ENCODE assay signal across 8 cellular contexts in the genomic region with DNA sequence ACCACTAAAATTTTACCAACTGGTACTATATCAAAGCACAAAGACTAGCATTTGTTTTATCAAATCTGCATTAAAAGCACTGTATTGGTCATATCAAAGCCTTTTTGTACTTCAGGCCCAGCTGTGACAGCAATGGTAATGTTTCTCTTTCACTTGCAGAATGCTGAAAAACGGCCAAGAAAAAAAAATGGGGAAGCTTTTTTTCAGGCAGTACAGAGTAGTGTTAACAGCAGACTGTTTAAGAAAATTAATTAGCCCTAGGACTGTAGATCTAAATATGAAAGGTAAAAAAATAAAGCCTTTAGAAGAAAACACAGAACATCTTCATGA. TPM values are rescaled to one million over a fixed set of nuclear protein-coding genes. Genes with fewer than 3 reads are reported as not detected.
DNase-seq lines count a peak whose midpoint lies in the region; ATAC-seq and TF ChIP-seq lines count a peak whose summit lies in the region.

No MANE protein-coding gene starts in this region.

- H3K4me1 Mint-ChIP-seq in activated naive CD8-positive, alpha-beta T cell treated with anti-CD3 and anti-CD28 coated beads, Interleukin-2, amount 10 ng/mL, durations not matched to agents 7 days and 5 days: peaks cover 51% of the 10 kb centered on the region

- no peaks in the 10 kb centered on the region for H3K27me3 Mint-ChIP-seq in activated naive CD8-positive, alpha-beta T cell treated with anti-CD3 and anti-CD28 coated beads, Interleukin-2, amount 10 ng/mL, durations not matched to agents 7 days and 5 days

- peak overlapping the region; percentile 1 to 47 for H3K27ac ChIP-seq in tibial artery

- no peak for TF ChIP-seq CTCF in tibial artery (IDR thresholded peaks at IDR 0.05)

- peak overlapping the region; percentile 21 to 29 for H3K4me3 ChIP-seq in tibial artery

- POLR2A ChIA-PET in activated naive CD8-positive, alpha-beta T cell treated with anti-CD3 and anti-CD28 coated beads, Interleukin-2, amount 10 ng/mL, durations not matched to agents 7 days and 5 days (lab: Charles Lee): interaction anchor here (0.6 kb wide), 2 partner anchors 15 to 34 kb away, joined by 3 read pairs; no protein-coding TSS in a partner anchor

- peaks cover 8% of the 10 kb centered on the region for H3K9me3 Mint-ChIP-seq in activated naive CD8-positive, alpha-beta T cell treated with anti-CD3 and anti-CD28 coated beads, Interleukin-2, amount 10 ng/mL, durations not matched to agents 7 days and 5 days

- DNase-seq in COLO829 (ENCODE audit: low spot score) (peak; percentile 79), iris pigment epithelial cell (ENCODE audit: low read depth) (peak; percentile 64), tibial artery (no peak), cortex of kidney (lab: John Stamatoyannopoulos, UW) (no peak), HCEC 1CT (no peak), LoVo (ENCODE audit: low spot score) (no peak)
- no peak for DNase-seq in activated naive CD8-positive, alpha-beta T cell treated with anti-CD3 and anti-CD28 coated beads, Interleukin-2, amount 10 ng/mL, durations not matched to agents 7 days and 5 days

- intact Hi-C loops in tibial artery (cut with DNase I; ENCODE audit: low total_unique reads): no loop called here

- H3K36me3 ChIP-seq in tibial artery: no peaks in the 10 kb centered on the region

- H3K9me3 ChIP-seq in tibial artery: no peaks in the 10 kb centered on the region

- H3K27me3 ChIP-seq in tibial artery: no peaks in the 10 kb centered on the region

- H3K4me3 Mint-ChIP-seq in activated naive CD8-positive, alpha-beta T cell treated with anti-CD3 and anti-CD28 coated beads, Interleukin-2, amount 10 ng/mL, durations not matched to agents 7 days and 5 days: peak overlapping the region; percentile 83

- peak overlapping the region; percentile 89 for H3K27ac Mint-ChIP-seq in activated naive CD8-positive, alpha-beta T cell treated with anti-CD3 and anti-CD28 coated beads, Interleukin-2, amount 10 ng/mL, durations not matched to agents 7 days and 5 days

- peaks cover 0 to 30% (median 9%) of the 10 kb centered on the region in 4 donors for H3K4me1 ChIP-seq in tibial artery

- peaks cover 25% of the 10 kb centered on the region for H3K36me3 Mint-ChIP-seq in activated naive CD8-positive, alpha-beta T cell treated with anti-CD3 and anti-CD28 coated beads, Interleukin-2, amount 10 ng/mL, durations not matched to agents 7 days and 5 days

- ATAC-seq in HG03103 (IDR thresholded peaks at IDR 0.05; ENCODE audit: low read depth, unreplicated experiment): peak; percentile 66
- ATAC-seq in activated naive CD8-positive, alpha-beta T cell treated with anti-CD3 and anti-CD28 coated beads, Interleukin-2, amount 10 ng/mL, durations not matched to agents 7 days and 5 days (ENCODE audit: low read depth): peak; percentile 58

RNA-seq across cellular contexts. Expression of gene DENND5A, which starts 33.3 kb away (rescaled TPM):
- total RNA-seq in activated naive CD8-positive, alpha-beta T cell treated with anti-CD3 and anti-CD28 coated beads, Interleukin-2, amount 10 ng/mL, durations not matched to agents 7 days and 5 days: 10 to 100 TPM; 74.3 to 75.2 TPM

Comparison
In these comparisons a context has a peak if more than half of its experiments do, and no peak if none do; other contexts are left out.
1. DNase-seq: peak in COLO829 (single experiment) and iris pigment epithelial cell (single experiment); none in activated naive CD8-positive, alpha-beta T cell treated with anti-CD3 and anti-CD28 coated beads, Interleukin-2, amount 10 ng/mL, durations not matched to agents 7 days and 5 days (single experiment), tibial artery (0 of 2), cortex of kidney (single experiment), HCEC 1CT (single experiment) and LoVo (single experiment).